In the genomic region with DNA sequence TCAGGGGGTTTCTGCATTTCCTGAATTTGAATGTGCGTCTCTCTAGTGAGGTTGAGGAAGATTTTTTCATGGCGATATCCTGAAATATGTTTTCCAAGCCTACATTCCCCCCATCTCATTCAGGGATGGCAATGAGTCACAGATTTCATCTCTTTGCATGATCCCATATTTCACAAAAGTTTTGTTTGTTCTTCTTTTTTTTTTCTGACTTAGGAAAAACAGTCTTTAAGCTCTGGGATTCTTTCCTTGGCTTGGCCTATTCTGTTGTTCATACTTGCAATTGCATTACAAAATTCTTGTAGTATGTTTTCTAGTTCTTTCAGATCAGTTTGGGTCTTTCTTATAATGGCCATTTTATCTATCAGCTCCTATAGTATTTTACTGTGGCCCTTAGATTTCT, we compare ENCODE assay signal across 25 cellular contexts.
"Had no signal": no experiment of that assay in that cellular context is flagged by ENCODE, and none has a peak within 500 bp of the region (broad histone marks: within the 10 kb centered on the region; RNA-seq: fewer than 3 reads in every experiment).

No MANE protein-coding gene starts in this region.

- ATAC-seq: left ventricle myocardium superior; mucosa of descending colon; natural killer cell treated with Interleukin-12 subunit alpha and Interleukin-12 subunit beta and Interleukin-15 and Interleukin-18, amount 100 ng/mL, for 72 hours; sciatic nerve; stimulated activated naive B cell treated with anti-CD40 and anti-IgM and Interleukin-4, amounts not matched to agents 10 μg/mL and 1 μg/mL and 100 μg/mL, for 72 hours had no signal

- H3K27me3 Mint-ChIP-seq: memory B cell; naive B cell; natural killer cell treated with Interleukin-12 subunit alpha and Interleukin-12 subunit beta and Interleukin-15 and Interleukin-18, amount 100 ng/mL, for 72 hours; stimulated activated naive B cell treated with anti-CD40 and anti-IgM and Interleukin-4, amounts not matched to agents 10 μg/mL and 1 μg/mL and 100 μg/mL, for 72 hours; stimulated activated naive CD8-positive, alpha-beta T cell treated with anti-CD3 and anti-CD28 coated beads, Interleukin-15, Interleukin-2, amounts not matched to agents 100 ng/mL and 50 ng/mL, for 24 hours had no signal

- H3K9me3 ChIP-seq: lower lobe of right lung, mucosa of descending colon, neutrophil, prostate gland, right atrium auricular region, spleen, thyroid gland, vagina had no signal

- H3K36me3 Mint-ChIP-seq: immature natural killer cell; memory B cell; mesothelial cell of epicardium; naive B cell; stimulated activated naive B cell treated with anti-CD40 and anti-IgM and Interleukin-4, amounts not matched to agents 10 μg/mL and 1 μg/mL and 100 μg/mL, for 72 hours had no signal

- H3K4me1 Mint-ChIP-seq: immature natural killer cell; memory B cell; mesothelial cell of epicardium; naive B cell; neural crest cell; stimulated activated naive B cell treated with anti-CD40 and anti-IgM and Interleukin-4, amounts not matched to agents 10 μg/mL and 1 μg/mL and 100 μg/mL, for 72 hours had no signal

- H3K36me3 ChIP-seq: lower lobe of right lung, neutrophil, prostate gland, right atrium auricular region, spleen, thyroid gland, vagina had no signal

- H3K27me3 ChIP-seq: neutrophil, right atrium auricular region, spleen, thyroid gland, vagina had no signal

- H3K4me3 ChIP-seq: dorsolateral prefrontal cortex, lower lobe of right lung, mucosa of descending colon, prostate gland, right atrium auricular region, spleen, thyroid gland, vagina had no signal

- DNase-seq: cortex of kidney; dorsolateral prefrontal cortex; effector CD4-positive, alpha-beta T cell; hypothalamus; immature natural killer cell; islet precursor cell; kidney glomerular epithelial cell; left ventricle myocardium superior; lower lobe of right lung; mucosa of descending colon; naive B cell; spleen; stimulated activated naive B cell treated with anti-CD40 and anti-IgM and Interleukin-4, amounts not matched to agents 10 μg/mL and 1 μg/mL and 100 μg/mL, for 72 hours; thyroid gland; trophoblast cell had no signal

- H3K27ac Mint-ChIP-seq: immature natural killer cell; memory B cell; mesothelial cell of epicardium; natural killer cell treated with Interleukin-12 subunit alpha and Interleukin-12 subunit beta and Interleukin-15 and Interleukin-18, amount 100 ng/mL, for 72 hours; stimulated activated naive B cell treated with anti-CD40 and anti-IgM and Interleukin-4, amounts not matched to agents 10 μg/mL and 1 μg/mL and 100 μg/mL, for 72 hours; stimulated activated naive CD8-positive, alpha-beta T cell treated with anti-CD3 and anti-CD28 coated beads, Interleukin-15, Interleukin-2, amounts not matched to agents 100 ng/mL and 50 ng/mL, for 24 hours had no signal

- H3K27ac ChIP-seq: dorsolateral prefrontal cortex, lower lobe of right lung, neutrophil, prostate gland, right atrium auricular region, spleen, thyroid gland, vagina had no signal

- H3K4me3 Mint-ChIP-seq: immature natural killer cell; memory B cell; mesothelial cell of epicardium; naive B cell; natural killer cell treated with Interleukin-12 subunit alpha and Interleukin-12 subunit beta and Interleukin-15 and Interleukin-18, amount 100 ng/mL, for 72 hours; neural crest cell; stimulated activated naive B cell treated with anti-CD40 and anti-IgM and Interleukin-4, amounts not matched to agents 10 μg/mL and 1 μg/mL and 100 μg/mL, for 72 hours; stimulated activated naive CD8-positive, alpha-beta T cell treated with anti-CD3 and anti-CD28 coated beads, Interleukin-15, Interleukin-2, amounts not matched to agents 100 ng/mL and 50 ng/mL, for 24 hours had no signal

- H3K9me3 Mint-ChIP-seq: memory B cell; naive B cell; stimulated activated naive B cell treated with anti-CD40 and anti-IgM and Interleukin-4, amounts not matched to agents 10 μg/mL and 1 μg/mL and 100 μg/mL, for 72 hours; stimulated activated naive CD8-positive, alpha-beta T cell treated with anti-CD3 and anti-CD28 coated beads, Interleukin-15, Interleukin-2, amounts not matched to agents 100 ng/mL and 50 ng/mL, for 24 hours had no signal

- H3K4me1 ChIP-seq: lower lobe of right lung, prostate gland, right atrium auricular region, spleen, thyroid gland, vagina had no signal
